In genomic region chr15:75669191-75669878, GRCh38 we compare ENCODE assay signal across 15 cellular contexts. TPM values are rescaled to one million over a fixed set of nuclear protein-coding genes. Genes with fewer than 3 reads are reported as not detected.
DNase-seq lines count a peak whose midpoint lies in the region; ATAC-seq and TF ChIP-seq lines count a peak whose summit lies in the region.
"Had no signal": no experiment of that assay in that cellular context is flagged by ENCODE, and none has a peak within 500 bp of the region (broad histone marks: within the 10 kb centered on the region; RNA-seq: fewer than 3 reads in every experiment).

No MANE protein-coding gene starts in this region.

- no peaks in the 10 kb centered on the region for H3K9me3 ChIP-seq in SK-N-SH

- H3K79me2 ChIP-seq in SK-N-SH (ENCODE audit: insufficient read depth) = peaks cover 27% of the 10 kb centered on the region

- H3K27me3 ChIP-seq in SK-N-SH (ENCODE audit: insufficient read depth) = no peaks in the 10 kb centered on the region

- peak in 1 of 2 experiments; percentile 17; a peak in 1 of 4 replicates for TF ChIP-seq EP300 in SK-N-SH (IDR thresholded peaks at IDR 0.05; ENCODE audit: borderline replicate concordance in 1 of 2, low read depth in 1 of 2, low read length in 1 of 2)

- H3K9ac ChIP-seq in SK-N-SH = peak overlapping the region; percentile 31; the same call in 1 of the 2 replicates

- no peaks in the 10 kb centered on the region for H3K4me1 Mint-ChIP-seq in stimulated activated naive B cell treated with anti-CD40 and anti-IgM and Interleukin-4, amounts not matched to agents 10 μg/mL and 1 μg/mL and 100 μg/mL, for 72 hours
- H3K4me1 Mint-ChIP-seq: activated naive CD4-positive, alpha-beta T cell treated with anti-CD3 and anti-CD28 coated beads, Interleukin-2, amount 50 U/mL, for 24 hours had no signal

- H3K4me3 ChIP-seq in SK-N-SH (ENCODE audit: low read depth in 2 of 2, low read length in 1 of 2) (no peak overlapping the region), fibroblast of pulmonary artery (replicated peaks; ENCODE audit: low read depth, low read length) (no peak overlapping the region), coronary artery (no peak overlapping the region)

- no peak for TF ChIP-seq CTCF in SK-N-SH (IDR thresholded peaks at IDR 0.05)
- no peak for TF ChIP-seq CTCF in fibroblast of pulmonary artery (IDR thresholded peaks at IDR 0.05; ENCODE audit: low read length, missing control alignments)
- no peak for TF ChIP-seq CTCF in coronary artery (IDR thresholded peaks at IDR 0.05)

- WGBS in SK-N-SH (ENCODE audit: low lambda C conversion rate) = 42% methylated on average over 10 of the region's 14 CpGs

- peaks cover 8 to 11% of the 10 kb centered on the region in 2 donors for H3K27me3 Mint-ChIP-seq in stimulated activated naive B cell treated with anti-CD40 and anti-IgM and Interleukin-4, amounts not matched to agents 10 μg/mL and 1 μg/mL and 100 μg/mL, for 72 hours
- H3K27me3 Mint-ChIP-seq: activated naive CD4-positive, alpha-beta T cell treated with anti-CD3 and anti-CD28 coated beads, Interleukin-2, amount 50 U/mL, for 24 hours had no signal

- no peak overlapping the region for H3K4me3 Mint-ChIP-seq in stimulated activated naive B cell treated with anti-CD40 and anti-IgM and Interleukin-4, amounts not matched to agents 10 μg/mL and 1 μg/mL and 100 μg/mL, for 72 hours
- H3K4me3 Mint-ChIP-seq: activated naive CD4-positive, alpha-beta T cell treated with anti-CD3 and anti-CD28 coated beads, Interleukin-2, amount 50 U/mL, for 24 hours; T-helper 1 cell treated with Interleukin-12 subunit alpha and Interleukin-12 subunit beta and Interleukin-4 antibody, amounts not matched to agents 30 μg/mL and 1 μg/mL, for 36 hours had no signal

- H3K9me2 ChIP-seq in SK-N-SH = no peaks in the 10 kb centered on the region

- no peaks in the 10 kb centered on the region for H3K36me3 Mint-ChIP-seq in stimulated activated naive B cell treated with anti-CD40 and anti-IgM and Interleukin-4, amounts not matched to agents 10 μg/mL and 1 μg/mL and 100 μg/mL, for 72 hours
- H3K36me3 Mint-ChIP-seq: activated naive CD4-positive, alpha-beta T cell treated with anti-CD3 and anti-CD28 coated beads, Interleukin-2, amount 50 U/mL, for 24 hours had no signal

- H2AFZ ChIP-seq in SK-N-SH (ENCODE audit: low read depth) = no peak overlapping the region

- H4K20me1 ChIP-seq in SK-N-SH (ENCODE audit: insufficient read depth) = no peaks in the 10 kb centered on the region

- H3K9me3 Mint-ChIP-seq in stimulated activated naive B cell treated with anti-CD40 and anti-IgM and Interleukin-4, amounts not matched to agents 10 μg/mL and 1 μg/mL and 100 μg/mL, for 72 hours = no peaks in the 10 kb centered on the region
- H3K9me3 Mint-ChIP-seq: activated naive CD4-positive, alpha-beta T cell treated with anti-CD3 and anti-CD28 coated beads, Interleukin-2, amount 50 U/mL, for 24 hours; T-helper 1 cell treated with Interleukin-12 subunit alpha and Interleukin-12 subunit beta and Interleukin-4 antibody, amounts not matched to agents 30 μg/mL and 1 μg/mL, for 36 hours had no signal

- H3K36me3 ChIP-seq in SK-N-SH (replicated peaks in 1 of 2; ENCODE audit: control insufficient read depth in 1 of 2, insufficient read depth in 2 of 2, low read length in 1 of 2) = no peaks in the 10 kb centered on the region

- no peak for ATAC-seq in SK-N-SH treated with all-trans-retinoic acid at 6 μM for 48 hours
- peak; percentile 39 to 59 for ATAC-seq in stimulated activated naive B cell treated with anti-CD40 and anti-IgM and Interleukin-4, amounts not matched to agents 10 μg/mL and 1 μg/mL and 100 μg/mL, for 72 hours (replicated peaks)
- ATAC-seq in HG03571 (IDR thresholded peaks at IDR 0.05; ENCODE audit: unreplicated experiment) = no peak
- no peak for ATAC-seq in GM18519 (IDR thresholded peaks at IDR 0.05; ENCODE audit: low FRiP score, unreplicated experiment)
- ATAC-seq: sciatic nerve had no signal

- DNase-seq in SK-N-SH = no peak
- peak; percentile 25 for DNase-seq in RPMI8226
- peak; percentile 22 for DNase-seq in fibroblast of pulmonary artery (ENCODE audit: low read depth)
- DNase-seq in stimulated activated naive B cell treated with anti-CD40 and anti-IgM and Interleukin-4, amounts not matched to agents 10 μg/mL and 1 μg/mL and 100 μg/mL, for 72 hours = no peak
- no peak for DNase-seq in coronary artery (ENCODE audit: low spot score)
- DNase-seq: ACHN, Karpas-422, NCI-H2081 treated with DMSO at 0.1 percent for 48 hours, substantia nigra had no signal

- peaks cover 18% of the 10 kb centered on the region for H3F3A ChIP-seq in SK-N-SH (replicated peaks; ENCODE audit: insufficient read depth)

- H3K4me2 ChIP-seq in SK-N-SH = peak overlapping the region; percentile 50; the same call in 1 of the 2 replicates

- peak overlapping the region; percentile 26 for H3K27ac Mint-ChIP-seq in stimulated activated naive B cell treated with anti-CD40 and anti-IgM and Interleukin-4, amounts not matched to agents 10 μg/mL and 1 μg/mL and 100 μg/mL, for 72 hours
- H3K27ac Mint-ChIP-seq: activated naive CD4-positive, alpha-beta T cell treated with anti-CD3 and anti-CD28 coated beads, Interleukin-2, amount 50 U/mL, for 24 hours; T-helper 1 cell treated with Interleukin-12 subunit alpha and Interleukin-12 subunit beta and Interleukin-4 antibody, amounts not matched to agents 30 μg/mL and 1 μg/mL, for 36 hours had no signal

- peak overlapping the region in 1 of 2 experiments; percentile 28; a peak in 2 of 4 replicates for H3K27ac ChIP-seq in SK-N-SH (ENCODE audit: low read depth in 2 of 2, low read length in 1 of 2)
- H3K27ac ChIP-seq in coronary artery = peak overlapping the region in 1 of 2 donors; percentile 95

- POLR2A ChIA-PET in SK-N-SH (lab: Yijun Ruan, JAX) = no interaction called here

- peaks cover 25 to 48% of the 10 kb centered on the region in 2 experiments; a peak in 3 of 4 replicates for H3K4me1 ChIP-seq in SK-N-SH (ENCODE audit: control insufficient read depth in 1 of 2, insufficient read depth in 2 of 2, low read depth in 1 of 2, low read length in 1 of 2)

- CTCF ChIA-PET in SK-N-SH (lab: Yijun Ruan, JAX) = interaction anchor here (0.8 to 1.4 kb wide), 4 partner anchors 16 to 144 kb away, joined by 3 read pairs; no protein-coding TSS in a partner anchor

- no peak for TF ChIP-seq RAD21 in SK-N-SH (IDR thresholded peaks at IDR 0.05; ENCODE audit: low read length)

TF ChIP-seq in SK-N-SH, 30 proteins besides CTCF, POLR2A, EP300 and RAD21 (continues in another document):
- peak; percentile 29; the same call in 1 of the 2 replicates for TF ChIP-seq PBX3 (IDR thresholded peaks at IDR 0.05)
- TF ChIP-seq USF2 (IDR thresholded peaks at IDR 0.05; ENCODE audit: borderline replicate concordance, low read depth, low read length) = no peak
- peak; percentile 63 for TF ChIP-seq NFIC (IDR thresholded peaks at IDR 0.05; ENCODE audit: borderline replicate concordance)
- TF ChIP-seq NRF1 (IDR thresholded peaks at IDR 0.05; ENCODE audit: low read depth, low read length) = no peak

TF ChIP-seq in SK-N-SH treated with all-trans-retinoic acid at 6 μM for 48 hours, 23 proteins besides CTCF, POLR2A, EP300 and RAD21 (continues in another document):
- no peak for TF ChIP-seq ESRRG (CRISPR knock-in tag; IDR thresholded peaks at IDR 0.05)
- no peak for TF ChIP-seq TCF4 (CRISPR knock-in tag; IDR thresholded peaks at IDR 0.05; ENCODE audit: borderline replicate concordance)
- no peak for TF ChIP-seq CSDC2 (CRISPR knock-in tag; IDR thresholded peaks at IDR 0.05)
- TF ChIP-seq ZFP3 (CRISPR knock-in tag; IDR thresholded peaks at IDR 0.05) = no peak
- TF ChIP-seq TOX (CRISPR knock-in tag; IDR thresholded peaks at IDR 0.05; ENCODE audit: borderline replicate concordance) = no peak
- TF ChIP-seq RARB (CRISPR knock-in tag; IDR thresholded peaks at IDR 0.05) = no peak
- TF ChIP-seq ZNF565 (CRISPR knock-in tag; conservative IDR thresholded peaks at IDR 0.05; ENCODE audit: low read depth) = no peak
- no peak for TF ChIP-seq CREB5 (CRISPR knock-in tag; IDR thresholded peaks at IDR 0.05; ENCODE audit: low read depth)

RNA-seq across cellular contexts. Expression of gene SNX33, which starts 21.6 kb away (rescaled TPM):
- 7.7 and 8.5 TPM in 2 replicates for polyA plus RNA-seq in SK-N-SH (2012; rRNA removed)
- polyA plus RNA-seq in SK-N-SH (2012; cell fraction: cytosol; rRNA removed) = 3.4 and 5.6 TPM in 2 replicates
- polyA plus RNA-seq in SK-N-SH (2012; cell fraction: nucleus; rRNA removed) = 17.6 and 23.7 TPM in 2 replicates

RNA-seq across cellular contexts. Expression of gene IMP3, which starts 29.3 kb away (rescaled TPM):
- 56.1 and 56.2 TPM in 2 replicates for polyA plus RNA-seq in SK-N-SH (2012; rRNA removed)
- polyA plus RNA-seq in SK-N-SH (2012; cell fraction: cytosol; rRNA removed) = 56.4 and 60.8 TPM in 2 replicates
- polyA plus RNA-seq in SK-N-SH (2012; cell fraction: nucleus; rRNA removed) = 37.9 and 42.6 TPM in 2 replicates

RNA-seq across cellular contexts. Expression of gene CSPG4, which starts 43.3 kb away (rescaled TPM):
- polyA plus RNA-seq in SK-N-SH (2012; rRNA removed) = 0.28 and 0.35 TPM in 2 replicates
- 0.08 and 0.17 TPM in 2 replicates for polyA plus RNA-seq in SK-N-SH (2012; cell fraction: cytosol; rRNA removed)
- polyA plus RNA-seq in SK-N-SH (2012; cell fraction: nucleus; rRNA removed) = 0.70 TPM in 2 replicates

RNA-seq across cellular contexts. Expression of gene SNUPN, which starts 43.8 kb away (rescaled TPM):
- polyA plus RNA-seq in SK-N-SH (2012; rRNA removed) = 31.7 and 36.4 TPM in 2 replicates
- 35.0 and 35.8 TPM in 2 replicates for polyA plus RNA-seq in SK-N-SH (2012; cell fraction: cytosol; rRNA removed)
- polyA plus RNA-seq in SK-N-SH (2012; cell fraction: nucleus; rRNA removed) = 19.0 and 26.1 TPM in 2 replicates

Comparison
In these comparisons a context has a peak if more than half of its experiments do, and no peak if none do; other contexts are left out.
1. DNase-seq: peak in RPMI8226 (single experiment) and fibroblast of pulmonary artery (single experiment); none in SK-N-SH (single experiment), stimulated activated naive B cell treated with anti-CD40 and anti-IgM and Interleukin-4, amounts not matched to agents 10 μg/mL and 1 μg/mL and 100 μg/mL, for 72 hours (single experiment) and coronary artery (single experiment).
2. ATAC-seq: peak in stimulated activated naive B cell treated with anti-CD40 and anti-IgM and Interleukin-4, amounts not matched to agents 10 μg/mL and 1 μg/mL and 100 μg/mL, for 72 hours (2 of 2); none in SK-N-SH treated with all-trans-retinoic acid at 6 μM for 48 hours (single experiment), HG03571 (single experiment) and GM18519 (single experiment).